14 cellular contexts compared by ENCODE assay signal in the genomic region with DNA sequence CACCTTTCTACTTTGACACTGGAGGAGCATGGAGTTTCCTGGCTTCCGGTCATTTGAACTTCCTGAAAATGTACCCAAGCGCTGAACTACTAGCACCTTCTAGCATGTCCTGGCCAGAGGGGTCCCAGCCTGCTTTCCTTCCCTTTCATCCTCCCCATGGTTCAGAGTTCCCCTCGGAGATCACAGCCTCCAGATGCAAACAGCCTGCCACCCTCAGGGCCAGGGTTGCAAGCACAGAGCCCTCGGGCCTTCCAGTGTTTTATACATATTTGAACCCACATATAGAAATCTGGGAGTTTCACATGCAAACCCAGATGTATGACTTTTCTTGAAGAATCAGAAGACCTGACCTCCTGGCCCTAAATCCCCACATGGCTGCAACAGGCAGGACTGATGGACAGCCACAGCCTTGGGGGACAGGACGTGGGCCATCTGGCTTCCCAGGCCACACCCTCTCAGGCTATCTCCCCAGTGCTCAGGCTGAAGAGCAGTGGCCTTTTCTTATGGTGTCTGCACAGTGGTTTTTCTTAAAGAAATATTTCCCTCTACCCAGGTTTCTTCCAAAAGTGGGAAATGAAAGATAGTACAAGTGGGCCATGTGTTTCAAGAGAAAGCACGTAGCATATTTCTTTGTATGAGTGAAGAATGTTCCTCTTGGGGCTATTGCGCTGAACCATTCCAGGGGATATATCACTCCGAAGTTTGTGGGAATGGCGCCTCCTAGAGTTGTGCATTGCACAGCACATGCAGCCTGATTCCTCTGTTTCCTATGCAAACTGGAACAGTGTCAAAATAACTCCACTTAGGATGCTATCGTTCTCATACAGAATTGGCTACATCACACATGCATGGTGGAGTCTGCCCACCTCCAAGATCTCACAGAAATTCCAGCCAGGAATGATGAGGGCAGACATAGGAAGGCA.
DNase-seq lines count a peak whose midpoint lies in the region; ATAC-seq, FAIRE-seq and TF ChIP-seq lines count a peak whose summit lies in the region.
"Had no signal": no experiment of that assay in that cellular context is flagged by ENCODE, and none has a peak within 500 bp of the region (broad histone marks: within the 10 kb centered on the region; RNA-seq: fewer than 3 reads in every experiment).

No MANE protein-coding gene starts in this region.

- TF ChIP-seq CTCF in GM23338 (conservative IDR thresholded peaks at IDR 0.05; ENCODE audit: low read depth in 2 of 2) (peak; percentile 50 to 53; a peak in 3 of 4 replicates), bronchial epithelial cell (IDR thresholded peaks at IDR 0.05; ENCODE audit: insufficient read depth, low read length, severe bottlenecking) (no peak), neural cell (IDR thresholded peaks at IDR 0.05; ENCODE audit: poor library complexity, severe bottlenecking) (peak; percentile 34)

- H3K27ac Mint-ChIP-seq in GM23338 = peak overlapping the region; percentile 43; the same call in 1 of the 2 replicates
- H3K27ac Mint-ChIP-seq: stimulated activated naive B cell treated with anti-CD40 and anti-IgM and Interleukin-4, amounts not matched to agents 10 μg/mL and 1 μg/mL and 100 μg/mL, for 72 hours had no signal

- H3K36me3 ChIP-seq in GM23338 (ENCODE audit: insufficient read depth) (no peaks in the 10 kb centered on the region), bronchial epithelial cell (ENCODE audit: control insufficient read depth, insufficient read depth, low read length) (no peaks in the 10 kb centered on the region), neural cell (ENCODE audit: insufficient read depth, low read length) (no peaks in the 10 kb centered on the region)
- H3K36me3 ChIP-seq: ascending aorta, transverse colon had no signal

- peaks cover 54% of the 10 kb centered on the region for H3K4me1 Mint-ChIP-seq in GM23338
- H3K4me1 Mint-ChIP-seq: stimulated activated naive B cell treated with anti-CD40 and anti-IgM and Interleukin-4, amounts not matched to agents 10 μg/mL and 1 μg/mL and 100 μg/mL, for 72 hours had no signal

- H3F3A ChIP-seq in GM23338 (replicated peaks; ENCODE audit: low read depth) = no peaks in the 10 kb centered on the region
- H3F3A ChIP-seq in neural cell (ENCODE audit: insufficient read depth, low read length, poor library complexity, severe bottlenecking) = no peaks in the 10 kb centered on the region

- peak; percentile 4; the same call in 2 of the 3 replicates for ATAC-seq in GM23338
- ATAC-seq in GM21381 (IDR thresholded peaks at IDR 0.05; ENCODE audit: unreplicated experiment) = no peak
- ATAC-seq: stimulated activated naive B cell treated with anti-CD40 and anti-IgM and Interleukin-4, amounts not matched to agents 10 μg/mL and 1 μg/mL and 100 μg/mL, for 72 hours had no signal

- H3K79me2 ChIP-seq in GM23338 (replicated peaks; ENCODE audit: insufficient read depth) (no peaks in the 10 kb centered on the region), neural cell (replicated peaks; ENCODE audit: insufficient read depth, low read length) (no peaks in the 10 kb centered on the region)
- H3K79me2 ChIP-seq: hepatocyte had no signal

- H3K36me3 Mint-ChIP-seq in GM23338 (ENCODE audit: low read depth) = no peaks in the 10 kb centered on the region
- H3K36me3 Mint-ChIP-seq: stimulated activated naive B cell treated with anti-CD40 and anti-IgM and Interleukin-4, amounts not matched to agents 10 μg/mL and 1 μg/mL and 100 μg/mL, for 72 hours had no signal

- H3K4me2 ChIP-seq in GM23338 (no peak overlapping the region), neural cell (ENCODE audit: low read length) (no peak overlapping the region)
- H3K4me2 ChIP-seq: hepatocyte had no signal

- H3K4me3 ChIP-seq in GM23338 = no peak overlapping the region
- no peak overlapping the region for H3K4me3 ChIP-seq in bronchial epithelial cell (ENCODE audit: low read depth, low read length)
- H3K4me3 ChIP-seq in neural cell (ENCODE audit: low read length) = no peak overlapping the region
- H3K4me3 ChIP-seq: ascending aorta, hepatocyte, transverse colon had no signal

- H2AFZ ChIP-seq in GM23338 = no peak overlapping the region
- no peak overlapping the region for H2AFZ ChIP-seq in neural cell (ENCODE audit: low read depth, low read length)
- H2AFZ ChIP-seq: hepatocyte had no signal

- FAIRE-seq in bronchial epithelial cell (lab: Jason Lieb, UNC) = peak; percentile 32
- FAIRE-seq: GM19239 had no signal

- H4K20me1 ChIP-seq in GM23338 (replicated peaks; ENCODE audit: insufficient read depth) (no peaks in the 10 kb centered on the region), neural cell (ENCODE audit: insufficient read depth) (no peaks in the 10 kb centered on the region)

- no peaks in the 10 kb centered on the region for H3K9me3 ChIP-seq in neural cell (ENCODE audit: low read length)
- H3K9me3 ChIP-seq: ascending aorta, transverse colon had no signal

- no peak overlapping the region for H3K9ac ChIP-seq in neural cell (ENCODE audit: low read length)

- H3K27me3 ChIP-seq in GM23338 (ENCODE audit: insufficient read depth) (no peaks in the 10 kb centered on the region; the same call in 1 of the 2 replicates), bronchial epithelial cell (ENCODE audit: control insufficient read depth, insufficient read depth, low read length) (peaks cover 2% of the 10 kb centered on the region), neural cell (ENCODE audit: insufficient read depth, low read depth, low read length) (no peaks in the 10 kb centered on the region)
- H3K27me3 ChIP-seq: ascending aorta, hepatocyte, transverse colon had no signal

- H3K4me3 Mint-ChIP-seq in GM23338 = no peak overlapping the region
- H3K4me3 Mint-ChIP-seq: stimulated activated naive B cell treated with anti-CD40 and anti-IgM and Interleukin-4, amounts not matched to agents 10 μg/mL and 1 μg/mL and 100 μg/mL, for 72 hours had no signal

- DNase-seq in DMS79 treated with DMSO at 0.1 percent for 48 hours (lab: John Stamatoyannopoulos, UW) = peak; percentile 18
- no peak for DNase-seq in DMS79 (lab: John Stamatoyannopoulos, UW)
- no peak for DNase-seq in GM23338 (ENCODE audit: low spot score)
- no peak for DNase-seq in bronchial epithelial cell (ENCODE audit: low read depth)
- no peak for DNase-seq in NCI-H2029 (lab: John Stamatoyannopoulos, UW)
- DNase-seq in DMS114 treated with DMSO at 0.1 percent for 48 hours (lab: John Stamatoyannopoulos, UW; ENCODE audit: unreplicated experiment) = no peak
- DNase-seq: stimulated activated naive B cell treated with anti-CD40 and anti-IgM and Interleukin-4, amounts not matched to agents 10 μg/mL and 1 μg/mL and 100 μg/mL, for 72 hours had no signal

- peaks cover 20% of the 10 kb centered on the region for H3K27me3 Mint-ChIP-seq in GM23338 (ENCODE audit: insufficient read depth, low read depth, poor library complexity)

- TF ChIP-seq RAD21 in neural cell (conservative IDR thresholded peaks at IDR 0.05) = no peak

- H3K9me2 ChIP-seq in GM23338 (ENCODE audit: insufficient read depth) (no peaks in the 10 kb centered on the region), neural cell (ENCODE audit: insufficient read depth, low read length) (no peaks in the 10 kb centered on the region)

- H3K4me1 ChIP-seq in GM23338 (ENCODE audit: insufficient read depth) = peaks cover 37% of the 10 kb centered on the region
- H3K4me1 ChIP-seq: ascending aorta had no signal

- no peak overlapping the region for H3K27ac ChIP-seq in GM23338 (ENCODE audit: low read depth)
- no peak overlapping the region for H3K27ac ChIP-seq in neural cell (ENCODE audit: low read length)
- H3K27ac ChIP-seq: ascending aorta, hepatocyte, HL-60, transverse colon had no signal

- no peak for TF ChIP-seq EP300 in neural cell (conservative IDR thresholded peaks at IDR 0.05; ENCODE audit: poor library complexity, severe bottlenecking)

- no peaks in the 10 kb centered on the region for H3K9me3 Mint-ChIP-seq in GM23338
- H3K9me3 Mint-ChIP-seq: stimulated activated naive B cell treated with anti-CD40 and anti-IgM and Interleukin-4, amounts not matched to agents 10 μg/mL and 1 μg/mL and 100 μg/mL, for 72 hours had no signal

TF ChIP-seq in GM23338, 12 proteins besides CTCF, POLR2A, EP300 and RAD21:
- TF ChIP-seq NANOG (IDR thresholded peaks at IDR 0.05; ENCODE audit: borderline replicate concordance) (no peak), POLR2AphosphoS5 (IDR thresholded peaks at IDR 0.05; ENCODE audit: low read depth) (no peak)

TF ChIP-seq in neural cell, 6 proteins besides CTCF, POLR2A, EP300 and RAD21:
- TF ChIP-seq SMC3 (conservative IDR thresholded peaks at IDR 0.05; ENCODE audit: poor library complexity) (no peak), POLR2AphosphoS5 (IDR thresholded peaks at IDR 0.05) (no peak), TAF1 (IDR thresholded peaks at IDR 0.05; ENCODE audit: low read depth) (no peak), EZH2 (IDR thresholded peaks at IDR 0.05; ENCODE audit: borderline replicate concordance, insufficient read depth, low read length, poor library complexity, severe bottlenecking) (no peak), MXI1 (conservative IDR thresholded peaks at IDR 0.05; ENCODE audit: poor library complexity, severe bottlenecking) (no peak)
- TF ChIP-seq, protein P1, sequence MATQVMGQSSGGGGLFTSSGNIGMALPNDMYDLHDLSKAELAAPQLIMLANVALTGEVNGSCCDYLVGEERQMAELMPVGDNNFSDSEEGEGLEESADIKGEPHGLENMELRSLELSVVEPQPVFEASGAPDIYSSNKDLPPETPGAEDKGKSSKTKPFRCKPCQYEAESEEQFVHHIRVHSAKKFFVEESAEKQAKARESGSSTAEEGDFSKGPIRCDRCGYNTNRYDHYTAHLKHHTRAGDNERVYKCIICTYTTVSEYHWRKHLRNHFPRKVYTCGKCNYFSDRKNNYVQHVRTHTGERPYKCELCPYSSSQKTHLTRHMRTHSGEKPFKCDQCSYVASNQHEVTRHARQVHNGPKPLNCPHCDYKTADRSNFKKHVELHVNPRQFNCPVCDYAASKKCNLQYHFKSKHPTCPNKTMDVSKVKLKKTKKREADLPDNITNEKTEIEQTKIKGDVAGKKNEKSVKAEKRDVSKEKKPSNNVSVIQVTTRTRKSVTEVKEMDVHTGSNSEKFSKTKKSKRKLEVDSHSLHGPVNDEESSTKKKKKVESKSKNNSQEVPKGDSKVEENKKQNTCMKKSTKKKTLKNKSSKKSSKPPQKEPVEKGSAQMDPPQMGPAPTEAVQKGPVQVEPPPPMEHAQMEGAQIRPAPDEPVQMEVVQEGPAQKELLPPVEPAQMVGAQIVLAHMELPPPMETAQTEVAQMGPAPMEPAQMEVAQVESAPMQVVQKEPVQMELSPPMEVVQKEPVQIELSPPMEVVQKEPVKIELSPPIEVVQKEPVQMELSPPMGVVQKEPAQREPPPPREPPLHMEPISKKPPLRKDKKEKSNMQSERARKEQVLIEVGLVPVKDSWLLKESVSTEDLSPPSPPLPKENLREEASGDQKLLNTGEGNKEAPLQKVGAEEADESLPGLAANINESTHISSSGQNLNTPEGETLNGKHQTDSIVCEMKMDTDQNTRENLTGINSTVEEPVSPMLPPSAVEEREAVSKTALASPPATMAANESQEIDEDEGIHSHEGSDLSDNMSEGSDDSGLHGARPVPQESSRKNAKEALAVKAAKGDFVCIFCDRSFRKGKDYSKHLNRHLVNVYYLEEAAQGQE (IDR thresholded peaks at IDR 0.05; ENCODE audit: borderline replicate concordance) = no peak
